In the genomic region with DNA sequence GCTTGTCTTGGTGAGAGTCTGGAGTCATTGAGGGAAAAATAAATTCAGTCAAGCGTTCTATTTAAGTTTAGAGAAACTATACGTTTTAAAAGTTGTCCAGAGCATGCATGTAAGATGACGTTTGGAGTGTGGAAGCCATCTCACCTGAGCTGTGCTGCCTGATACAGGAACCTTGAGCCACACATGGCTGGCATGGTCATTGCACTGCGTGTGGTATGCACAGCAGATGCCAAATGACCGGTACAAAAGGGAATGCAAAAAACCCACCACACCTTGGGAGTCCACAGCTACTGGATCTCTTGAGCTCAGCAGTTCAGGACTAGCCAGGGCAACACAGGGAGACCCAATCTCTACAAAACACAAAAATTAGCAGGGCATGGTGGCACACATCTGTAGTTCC, we compare ENCODE assay signal across 24 cellular contexts. TPM values are rescaled to one million over a fixed set of nuclear protein-coding genes. Genes with fewer than 3 reads are reported as not detected.
DNase-seq lines count a peak whose midpoint lies in the region; ATAC-seq, FAIRE-seq and TF ChIP-seq lines count a peak whose summit lies in the region.
"Had no signal": no experiment of that assay in that cellular context is flagged by ENCODE, and none has a peak within 500 bp of the region (broad histone marks: within the 10 kb centered on the region; RNA-seq: fewer than 3 reads in every experiment).

No MANE protein-coding gene starts in this region.

- H3K27me3 ChIP-seq in PC-3 (ENCODE audit: low read length) (no peaks in the 10 kb centered on the region), K562 (ENCODE audit: control insufficient read depth in 2 of 2, insufficient read depth in 2 of 2, low read length in 2 of 2) (no peaks in the 10 kb centered on the region), heart left ventricle (no peaks in the 10 kb centered on the region)
- H3K27me3 ChIP-seq: BLaER1 treated with 17β-estradiol and CSF1 and Interleukin-3, amounts not matched to agents 10 nM and 100 nM had no signal

- H3K4me1 Mint-ChIP-seq in stimulated activated naive B cell treated with anti-CD40 and anti-IgM and Interleukin-4, amounts not matched to agents 10 μg/mL and 1 μg/mL and 100 μg/mL, for 72 hours: peaks cover 10 to 25% of the 10 kb centered on the region in 2 donors

- no peak for TF ChIP-seq EP300 in K562 (IDR thresholded peaks at IDR 0.05; ENCODE audit: low read length)

- H3K4me2 ChIP-seq in PC-3 (ENCODE audit: low read length): no peak overlapping the region
- no peak overlapping the region for H3K4me2 ChIP-seq in K562 (ENCODE audit: insufficient read depth, low read length)
- H3K4me2 ChIP-seq: A549, GM23338 had no signal

- H3K9me3 Mint-ChIP-seq in stimulated activated naive B cell treated with anti-CD40 and anti-IgM and Interleukin-4, amounts not matched to agents 10 μg/mL and 1 μg/mL and 100 μg/mL, for 72 hours: no peaks in the 10 kb centered on the region
- H3K9me3 Mint-ChIP-seq: CD8-positive, alpha-beta memory T cell; GM23338 had no signal

- no peaks in the 10 kb centered on the region for H3K27me3 Mint-ChIP-seq in stimulated activated naive B cell treated with anti-CD40 and anti-IgM and Interleukin-4, amounts not matched to agents 10 μg/mL and 1 μg/mL and 100 μg/mL, for 72 hours

- no peaks in the 10 kb centered on the region for H4K20me1 ChIP-seq in PC-3 (ENCODE audit: low read length)
- H4K20me1 ChIP-seq in K562 (replicated peaks; ENCODE audit: control insufficient read depth, insufficient read depth, low read length): no peaks in the 10 kb centered on the region

- H3K9me1 ChIP-seq in K562 (ENCODE audit: control insufficient read depth, insufficient read depth, low read length): no peaks in the 10 kb centered on the region

- TF ChIP-seq CTCF in PC-3 (conservative IDR thresholded peaks at IDR 0.05; ENCODE audit: low read depth, low read length) (no peak), K562 (IDR thresholded peaks at IDR 0.05 in 2 of 3, conservative IDR thresholded peaks at IDR 0.05 in 1 of 3; ENCODE audit: insufficient read depth in 2 of 3, low read depth in 1 of 3, low read length in 3 of 3) (no peak), heart left ventricle (IDR thresholded peaks at IDR 0.05) (no peak)

- in situ Hi-C loops in K562 (cut with MboI): no loop called here

- H3K27ac ChIP-seq in PC-3 (ENCODE audit: low read length) (no peak overlapping the region), K562 (ENCODE audit: extremely low read depth, low read depth, low read length) (no peak overlapping the region), heart left ventricle (no peak overlapping the region)
- H3K27ac ChIP-seq: A549 had no signal

- H3K79me2 ChIP-seq in PC-3 (ENCODE audit: low read length): peaks cover 26% of the 10 kb centered on the region
- peaks cover 33% of the 10 kb centered on the region for H3K79me2 ChIP-seq in K562 (ENCODE audit: control insufficient read depth, insufficient read depth, low read length)

- no peak for TF ChIP-seq POLR2A in K562 (conservative IDR thresholded peaks at IDR 0.05)
- TF ChIP-seq POLR2A in heart left ventricle (IDR thresholded peaks at IDR 0.05): no peak

- no peaks in the 10 kb centered on the region for H3F3A ChIP-seq in PC-3 (ENCODE audit: low read length, unreplicated experiment)

- no peak for FAIRE-seq in K562 (lab: Jason Lieb, UNC)
- FAIRE-seq: A549, GM12878 had no signal

- H3K27ac Mint-ChIP-seq in stimulated activated naive B cell treated with anti-CD40 and anti-IgM and Interleukin-4, amounts not matched to agents 10 μg/mL and 1 μg/mL and 100 μg/mL, for 72 hours: peak overlapping the region; percentile 25
- H3K27ac Mint-ChIP-seq: GM23338 had no signal

- H3K36me3 Mint-ChIP-seq in stimulated activated naive B cell treated with anti-CD40 and anti-IgM and Interleukin-4, amounts not matched to agents 10 μg/mL and 1 μg/mL and 100 μg/mL, for 72 hours: peaks cover 14 to 33% of the 10 kb centered on the region in 2 donors

- no peak overlapping the region for H3K4me3 ChIP-seq in PC-3 (ENCODE audit: low read length)
- H3K4me3 ChIP-seq in K562: no peak overlapping the region
- no peak overlapping the region for H3K4me3 ChIP-seq in heart left ventricle
- H3K4me3 ChIP-seq: A549; BLaER1 treated with 17β-estradiol and CSF1 and Interleukin-3, amounts not matched to agents 10 nM and 100 nM; GM12878; GM23338 had no signal

- TF ChIP-seq RAD21 in K562 (CRISPR knock-in tag; conservative IDR thresholded peaks at IDR 0.05 in 1 of 2, IDR thresholded peaks at IDR 0.05 in 1 of 2): no peak

- ATAC-seq in PC-3: no peak
- no peak for ATAC-seq in K562
- ATAC-seq in stimulated activated naive B cell treated with anti-CD40 and anti-IgM and Interleukin-4, amounts not matched to agents 10 μg/mL and 1 μg/mL and 100 μg/mL, for 72 hours (replicated peaks): no peak
- no peak for ATAC-seq in heart left ventricle
- ATAC-seq: A549, GM12878, GM23338 had no signal

- DNase-seq in activated effector memory CD4-positive, alpha-beta T cell treated with anti-CD3 and anti-CD28 coated beads, Interleukin-2, amount 50 U/mL, for 16 hours: peak; percentile 49
- no peak for DNase-seq in activated effector memory CD4-positive, alpha-beta T cell treated with Interleukin-2 at 50 U/mL for 16 hours
- DNase-seq in PC-3 (peak; percentile 6), K562 (ENCODE audit: extremely low read depth in 1 of 4, low spot score in 3 of 4) (no peak), AG08396 (ENCODE audit: low spot score) (no peak), heart left ventricle (no peak)
- no peak for DNase-seq in stimulated activated naive B cell treated with anti-CD40 and anti-IgM and Interleukin-4, amounts not matched to agents 10 μg/mL and 1 μg/mL and 100 μg/mL, for 72 hours
- DNase-seq: CD8-positive, alpha-beta memory T cell; DMS53; EL; HCEC 1CT; NCI-H1105 treated with DMSO at 0.1 percent for 48 hours; NCI-H1694; NCI-H2081 treated with DMSO at 0.1 percent for 48 hours; NCI-H510A treated with DMSO at 0.1 percent for 48 hours; NCI-H774; SIG-M5 had no signal

- BruUV-seq in PC-3 (replicated peaks; lab: Mats Ljungman, UMichigan): no TSS peak
- no TSS peak for BruUV-seq in K562 (replicated peaks; lab: Mats Ljungman, UMichigan)

- H3K9me3 ChIP-seq in PC-3 (ENCODE audit: low read length) (no peaks in the 10 kb centered on the region), K562 (replicated peaks; ENCODE audit: control insufficient read depth, insufficient read depth, low read depth, low read length) (no peaks in the 10 kb centered on the region), heart left ventricle (no peaks in the 10 kb centered on the region)
- H3K9me3 ChIP-seq: A549; BLaER1 treated with 17β-estradiol and CSF1 and Interleukin-3, amounts not matched to agents 10 nM and 100 nM had no signal

- H3K4me3 Mint-ChIP-seq in stimulated activated naive B cell treated with anti-CD40 and anti-IgM and Interleukin-4, amounts not matched to agents 10 μg/mL and 1 μg/mL and 100 μg/mL, for 72 hours: no peak overlapping the region
- H3K4me3 Mint-ChIP-seq: GM23338 had no signal

- no peaks in the 10 kb centered on the region for H3K36me3 ChIP-seq in PC-3 (ENCODE audit: low read depth, low read length)
- peaks cover 27% of the 10 kb centered on the region; the same call in 2 of the 3 replicates for H3K36me3 ChIP-seq in K562 (ENCODE audit: control insufficient read depth, insufficient read depth, low read length)
- peaks cover 0 to 10% (median 6%) of the 10 kb centered on the region in 9 donors for H3K36me3 ChIP-seq in heart left ventricle

- H3K9me2 ChIP-seq in PC-3 (replicated peaks; ENCODE audit: low read length): no peaks in the 10 kb centered on the region

- POLR2A ChIA-PET in PC-3 (lab: Charles Lee; ENCODE audit: unreplicated experiment) (no interaction called here), K562 (lab: Yijun Ruan, JAX) (interaction anchor here (0.6 to 1.6 kb wide), 3 partner anchors 81 to 1301 kb away, joined by 3 to 7 read pairs (median 3); a partner anchor contains a TSS)

- intact Hi-C loops in PC-3 (cut with micrococcal nuclease) (no loop called here), K562 (cut with micrococcal nuclease) (loop anchor here (10.0 kb wide), 1 partner anchor 1298 kb away; no protein-coding TSS in a partner anchor), heart left ventricle (cut with DNase I) (loop anchor here in 2 of 10 donors (5.0 to 10.0 kb wide), 3 partner anchors 148 to 1301 kb away; no protein-coding TSS in a partner anchor)

- 81% methylated on average over 5 of the region's 5 CpGs for WGBS in K562 (ENCODE audit: insufficient coverage, low coverage, missing lambda C conversion rate)
- 80 to 91% (median 87%) methylated on average over 5 of the region's 5 CpGs for WGBS in heart left ventricle, 4 donors

- CTCF ChIA-PET in PC-3 (lab: Charles Lee) (no interaction called here), K562 (lab: Yijun Ruan, JAX; ENCODE audit: low intra/inter-chr PET ratio) (no interaction called here)

- no peak overlapping the region for H3K9ac ChIP-seq in PC-3 (ENCODE audit: low read length)
- H3K9ac ChIP-seq in K562 (ENCODE audit: insufficient read depth in 1 of 2, low read depth in 2 of 2, low read length in 2 of 2): no peak overlapping the region

- H2AFZ ChIP-seq in PC-3 (ENCODE audit: low read length) (no peak overlapping the region), K562 (ENCODE audit: low read depth, low read length) (no peak overlapping the region)
- H2AFZ ChIP-seq: GM23338 had no signal

- H3K4me1 ChIP-seq in PC-3 (ENCODE audit: insufficient read depth, low read length) (peaks cover 13% of the 10 kb centered on the region), K562 (replicated peaks in 1 of 2; ENCODE audit: control insufficient read depth in 2 of 2, insufficient read depth in 2 of 2, low read length in 2 of 2) (peaks cover 9 to 36% of the 10 kb centered on the region in 2 experiments; a peak in 4 of 5 replicates), heart left ventricle (peaks cover 0 to 21% (median 10%) of the 10 kb centered on the region in 12 donors)

RNA-seq across cellular contexts. Expression of gene MZT2B, which starts 4.3 kb away (rescaled TPM):
- total RNA-seq in PC-3 (2014; rRNA removed): 502 and 600 TPM in 2 replicates
- total RNA-seq in K562 (2011; cell fraction: chromatin; rRNA removed; ENCODE audit: low replicate concordance): 10.2 and 28.9 TPM in 2 replicates
- total RNA-seq in K562 (2011; cell fraction: nucleolus; rRNA removed): 71.5 and 79.0 TPM in 2 replicates
- total RNA-seq in K562 (2011; cell fraction: nucleoplasm; rRNA removed): 32.1 and 38.3 TPM in 2 replicates
- 435 and 624 TPM in 2 replicates for total RNA-seq in K562 (2014; rRNA removed)
- 15.9 and 19.3 TPM in 2 replicates for total RNA-seq in K562 (2014; rRNA removed; fragmentation: Illumina TruSeq; extraction: Trizol)
- 102 and 115 TPM in 2 replicates for total RNA-seq in K562 (2015; rRNA removed; fragmentation: Illumina TruSeq; extraction: Trizol)
- total RNA-seq in K562 (2021): 379 and 394 TPM in 2 replicates
- 114 and 170 TPM in 2 replicates for polyA plus RNA-seq in K562 (2011; rRNA removed)
- 101 and 352 TPM in 2 replicates for polyA plus RNA-seq in K562 (2011; cell fraction: cytosol; rRNA removed)
- 57.8 and 72.4 TPM in 2 replicates for polyA plus RNA-seq in K562 (2011; cell fraction: nucleus; rRNA removed)
- polyA plus RNA-seq in K562 (2012): 267 and 316 TPM in 2 replicates
- 12.5 and 57.0 TPM in 2 replicates for polyA plus RNA-seq in K562 (2014; fragmentation: Illumina TruSeq; extraction: Trizol)
- polyA plus RNA-seq in K562 (2014; fragmentation: Nextera tagmentation; extraction: Ambion mirVana): 1 to 10 TPM; 5.1 to 9.3 TPM
- polyA plus RNA-seq in K562 (2014; rRNA removed): 321 and 383 TPM in 2 replicates
- 3.0 and 3.9 TPM in 2 replicates for polyA minus RNA-seq in K562 (2011; rRNA and poly(A)+ RNA removed)
- 41.0 and 73.4 TPM in 2 replicates for polyA minus RNA-seq in K562 (2011; cell fraction: cytosol; rRNA and poly(A)+ RNA removed)
- polyA minus RNA-seq in K562 (2011; cell fraction: nucleus; rRNA and poly(A)+ RNA removed): 24.0 and 37.5 TPM in 2 replicates
- total RNA-seq in heart left ventricle: 100 to 1,000 TPM; 269 to 480 (median 360) TPM
- polyA plus RNA-seq in heart left ventricle: 100 to 1,000 TPM; 279 to 623 TPM

RNA-seq across cellular contexts. Expression of gene SMPD4, which starts 5.0 kb away (rescaled TPM):
- 64.4 and 82.2 TPM in 2 replicates for total RNA-seq in PC-3 (2014; rRNA removed)
- 91.3 and 261 TPM in 2 replicates for total RNA-seq in K562 (2011; cell fraction: chromatin; rRNA removed; ENCODE audit: low replicate concordance)
- total RNA-seq in K562 (2011; cell fraction: nucleolus; rRNA removed): 155 and 168 TPM in 2 replicates
- total RNA-seq in K562 (2011; cell fraction: nucleoplasm; rRNA removed): 102 and 110 TPM in 2 replicates
- 46.6 and 61.6 TPM in 2 replicates for total RNA-seq in K562 (2014; rRNA removed)
- total RNA-seq in K562 (2014; rRNA removed; fragmentation: Illumina TruSeq; extraction: Trizol): 25.7 and 26.0 TPM in 2 replicates
- 35.7 and 39.6 TPM in 2 replicates for total RNA-seq in K562 (2015; rRNA removed; fragmentation: Illumina TruSeq; extraction: Trizol)
- total RNA-seq in K562 (2021): 108 and 123 TPM in 2 replicates
- polyA plus RNA-seq in K562 (2011; rRNA removed): 33.4 and 80.6 TPM in 2 replicates
- 38.3 and 60.1 TPM in 2 replicates for polyA plus RNA-seq in K562 (2011; cell fraction: cytosol; rRNA removed)
- polyA plus RNA-seq in K562 (2011; cell fraction: nucleus; rRNA removed): 258 and 368 TPM in 2 replicates
- 62.6 and 64.0 TPM in 2 replicates for polyA plus RNA-seq in K562 (2012)
- 79.3 and 102 TPM in 2 replicates for polyA plus RNA-seq in K562 (2014; fragmentation: Illumina TruSeq; extraction: Trizol)
- polyA plus RNA-seq in K562 (2014; fragmentation: Nextera tagmentation; extraction: Ambion mirVana): 1 to 10 TPM; 7.5 to 8.8 TPM
- 65.1 and 71.4 TPM in 2 replicates for polyA plus RNA-seq in K562 (2014; rRNA removed)
- 26.6 and 35.5 TPM in 2 replicates for polyA minus RNA-seq in K562 (2011; rRNA and poly(A)+ RNA removed)
- polyA minus RNA-seq in K562 (2011; cell fraction: cytosol; rRNA and poly(A)+ RNA removed): 63.5 and 85.1 TPM in 2 replicates
- polyA minus RNA-seq in K562 (2011; cell fraction: nucleus; rRNA and poly(A)+ RNA removed): 80.4 and 94.5 TPM in 2 replicates
- total RNA-seq in heart left ventricle: 10 to 100 TPM; 23.4 to 32.7 (median 29.2) TPM
- 10 to 100 TPM; 28.5 to 41.1 TPM for polyA plus RNA-seq in heart left ventricle

RNA-seq across cellular contexts. Expression of gene TUBA3E, which starts 11.8 kb away (rescaled TPM):
- total RNA-seq in PC-3 (2014; rRNA removed): not detected in 2 replicates
- not detected in 2 replicates for total RNA-seq in K562 (2011; cell fraction: chromatin; rRNA removed; ENCODE audit: low replicate concordance)
- not detected in 2 replicates for total RNA-seq in K562 (2011; cell fraction: nucleolus; rRNA removed)
- total RNA-seq in K562 (2011; cell fraction: nucleoplasm; rRNA removed): not detected in 2 replicates
- total RNA-seq in K562 (2014; rRNA removed): 0.14 and 0.41 TPM in 2 replicates
- 0.10 TPM in 1 of 2 replicates, not detected in the other for total RNA-seq in K562 (2014; rRNA removed; fragmentation: Illumina TruSeq; extraction: Trizol)
- total RNA-seq in K562 (2015; rRNA removed; fragmentation: Illumina TruSeq; extraction: Trizol): 0.15 and 0.25 TPM in 2 replicates
- total RNA-seq in K562 (2021): not detected in 2 replicates
- polyA plus RNA-seq in K562 (2011; rRNA removed): 0.11 and 0.26 TPM in 2 replicates
- polyA plus RNA-seq in K562 (2011; cell fraction: cytosol; rRNA removed): 0.34 and 0.48 TPM in 2 replicates
- polyA plus RNA-seq in K562 (2011; cell fraction: nucleus; rRNA removed): 0.34 and 0.37 TPM in 2 replicates
- polyA plus RNA-seq in K562 (2012): 0.06 and 0.09 TPM in 2 replicates
- polyA plus RNA-seq in K562 (2014; fragmentation: Illumina TruSeq; extraction: Trizol): 0.22 and 0.30 TPM in 2 replicates
- under 1 TPM in 1 of 2 experiments, not detected in 1; 0.13 TPM for polyA plus RNA-seq in K562 (2014; fragmentation: Nextera tagmentation; extraction: Ambion mirVana)
- polyA plus RNA-seq in K562 (2014; rRNA removed): 0.09 and 0.12 TPM in 2 replicates
- 0.14 TPM in 1 of 2 replicates, not detected in the other for polyA minus RNA-seq in K562 (2011; rRNA and poly(A)+ RNA removed)
- polyA minus RNA-seq in K562 (2011; cell fraction: cytosol; rRNA and poly(A)+ RNA removed): not detected in 2 replicates
- polyA minus RNA-seq in K562 (2011; cell fraction: nucleus; rRNA and poly(A)+ RNA removed): not detected in 2 replicates
- total RNA-seq in heart left ventricle: 100 to 1,000 TPM in 2 of 9 donors, 10 to 100 TPM in 3, 1 to 10 TPM in 4; 2.8 to 117 (median 44.7) TPM
- 100 to 1,000 TPM in 1 of 2 donors, 10 to 100 TPM in 1; 69.5 to 325 TPM for polyA plus RNA-seq in heart left ventricle
- total RNA-seq: CD8-positive, alpha-beta memory T cell; GM12878; OCI-LY7; RPMI7951 had no signal
- polyA plus RNA-seq: A549; CD8-positive, alpha-beta memory T cell; GM12878 had no signal

RNA-seq across cellular contexts. Expression of gene CCDC74B, which starts 41.5 kb away (rescaled TPM):
- 8.6 and 9.8 TPM in 2 replicates for total RNA-seq in PC-3 (2014; rRNA removed)
- total RNA-seq in K562 (2011; cell fraction: chromatin; rRNA removed; ENCODE audit: low replicate concordance): 4.0 and 15.6 TPM in 2 replicates
- 8.2 and 11.2 TPM in 2 replicates for total RNA-seq in K562 (2011; cell fraction: nucleolus; rRNA removed)
- 6.4 and 6.6 TPM in 2 replicates for total RNA-seq in K562 (2011; cell fraction: nucleoplasm; rRNA removed)
- 0.59 and 0.65 TPM in 2 replicates for total RNA-seq in K562 (2014; rRNA removed)
- total RNA-seq in K562 (2014; rRNA removed; fragmentation: Illumina TruSeq; extraction: Trizol): 0.11 and 0.19 TPM in 2 replicates
- total RNA-seq in K562 (2015; rRNA removed; fragmentation: Illumina TruSeq; extraction: Trizol): 0.25 and 0.57 TPM in 2 replicates
- 1.0 and 1.4 TPM in 2 replicates for total RNA-seq in K562 (2021)
- 1.2 and 2.1 TPM in 2 replicates for polyA plus RNA-seq in K562 (2011; rRNA removed)
- 0.68 and 1.6 TPM in 2 replicates for polyA plus RNA-seq in K562 (2011; cell fraction: cytosol; rRNA removed)
- 16.4 and 25.1 TPM in 2 replicates for polyA plus RNA-seq in K562 (2011; cell fraction: nucleus; rRNA removed)
- 2.9 and 6.0 TPM in 2 replicates for polyA plus RNA-seq in K562 (2012)
- 0.28 and 0.45 TPM in 2 replicates for polyA plus RNA-seq in K562 (2014; fragmentation: Illumina TruSeq; extraction: Trizol)
- under 1 TPM in 1 of 2 experiments, not detected in 1; 0.04 TPM for polyA plus RNA-seq in K562 (2014; fragmentation: Nextera tagmentation; extraction: Ambion mirVana)
- polyA plus RNA-seq in K562 (2014; rRNA removed): 1.5 and 1.6 TPM in 2 replicates
- 0.18 and 0.42 TPM in 2 replicates for polyA minus RNA-seq in K562 (2011; rRNA and poly(A)+ RNA removed)
- 0.36 TPM in 1 of 2 replicates, not detected in the other for polyA minus RNA-seq in K562 (2011; cell fraction: cytosol; rRNA and poly(A)+ RNA removed)
- 1.9 TPM in 2 replicates for polyA minus RNA-seq in K562 (2011; cell fraction: nucleus; rRNA and poly(A)+ RNA removed)
- total RNA-seq in heart left ventricle: 1 to 10 TPM in 1 of 9 donors, under 1 TPM in 7, not detected in 1; 0.14 to 2.3 (median 0.48) TPM
- under 1 TPM; 0.50 to 0.55 TPM for polyA plus RNA-seq in heart left ventricle

RNA-seq across cellular contexts. Expression of gene POTEF, which starts 57.4 kb away (rescaled TPM):
- total RNA-seq in PC-3 (2014; rRNA removed): not detected in 2 replicates
- 6.4 and 10.3 TPM in 2 replicates for total RNA-seq in K562 (2011; cell fraction: chromatin; rRNA removed; ENCODE audit: low replicate concordance)
- total RNA-seq in K562 (2011; cell fraction: nucleolus; rRNA removed): 5.8 and 8.0 TPM in 2 replicates
- 4.4 and 6.6 TPM in 2 replicates for total RNA-seq in K562 (2011; cell fraction: nucleoplasm; rRNA removed)
- total RNA-seq in K562 (2014; rRNA removed): 0.23 and 0.33 TPM in 2 replicates
- total RNA-seq in K562 (2014; rRNA removed; fragmentation: Illumina TruSeq; extraction: Trizol): 0.38 and 0.51 TPM in 2 replicates
- 0.33 and 0.41 TPM in 2 replicates for total RNA-seq in K562 (2015; rRNA removed; fragmentation: Illumina TruSeq; extraction: Trizol)
- 2.1 and 2.2 TPM in 2 replicates for total RNA-seq in K562 (2021)
- 0.09 and 0.15 TPM in 2 replicates for polyA plus RNA-seq in K562 (2011; rRNA removed)
- polyA plus RNA-seq in K562 (2011; cell fraction: cytosol; rRNA removed): 0.06 and 0.09 TPM in 2 replicates
- polyA plus RNA-seq in K562 (2011; cell fraction: nucleus; rRNA removed): 0.90 and 2.3 TPM in 2 replicates
- polyA plus RNA-seq in K562 (2012): 0.10 and 0.24 TPM in 2 replicates
- 0.25 and 0.26 TPM in 2 replicates for polyA plus RNA-seq in K562 (2014; fragmentation: Illumina TruSeq; extraction: Trizol)
- polyA plus RNA-seq in K562 (2014; fragmentation: Nextera tagmentation; extraction: Ambion mirVana): under 1 TPM in 1 of 2 experiments, not detected in 1; 0.04 TPM
- polyA plus RNA-seq in K562 (2014; rRNA removed): 0.18 and 0.28 TPM in 2 replicates
- 0.57 and 0.74 TPM in 2 replicates for polyA minus RNA-seq in K562 (2011; rRNA and poly(A)+ RNA removed)
- polyA minus RNA-seq in K562 (2011; cell fraction: cytosol; rRNA and poly(A)+ RNA removed): 0.36 TPM in 1 of 2 replicates, not detected in the other
- 4.0 and 4.8 TPM in 2 replicates for polyA minus RNA-seq in K562 (2011; cell fraction: nucleus; rRNA and poly(A)+ RNA removed)
- not detected for total RNA-seq in heart left ventricle
- polyA plus RNA-seq in heart left ventricle: not detected
- total RNA-seq: CD8-positive, alpha-beta memory T cell; GM12878; LHCN-M2; OCI-LY7; RPMI7951 had no signal

Comparison
In these comparisons a context has a peak if more than half of its experiments do, and no peak if none do; other contexts are left out.
1. DNase-seq: peak in activated effector memory CD4-positive, alpha-beta T cell treated with anti-CD3 and anti-CD28 coated beads, Interleukin-2, amount 50 U/mL, for 16 hours (single experiment) and PC-3 (single experiment); none in activated effector memory CD4-positive, alpha-beta T cell treated with Interleukin-2 at 50 U/mL for 16 hours (single experiment), K562 (0 of 4), stimulated activated naive B cell treated with anti-CD40 and anti-IgM and Interleukin-4, amounts not matched to agents 10 μg/mL and 1 μg/mL and 100 μg/mL, for 72 hours (single experiment), AG08396 (single experiment) and heart left ventricle (0 of 5).